1 cellular context compared by ENCODE assay signal in genomic region chr3:171055336-171056178, GRCh38.
A peak's percentile ranks its signal among the peaks of the same experiment; 100 is the strongest.
TF ChIP-seq lines count a peak whose summit lies in the region.

No MANE protein-coding gene starts in this region.

TF ChIP-seq in HepG2, 621 proteins besides CTCF, POLR2A, EP300 and RAD21 (continued from another document and continues in another):
- TF ChIP-seq ZNF609 (CRISPR knock-in tag; IDR thresholded peaks at IDR 0.05; ENCODE audit: borderline replicate concordance), result no peak
- peak; percentile 45; the same call in 1 of the 2 replicates for TF ChIP-seq ZNF792 (CRISPR knock-in tag; IDR thresholded peaks at IDR 0.05)
- TF ChIP-seq TEF (CRISPR knock-in tag; IDR thresholded peaks at IDR 0.05), result no peak
- TF ChIP-seq ZBTB1 (CRISPR knock-in tag; IDR thresholded peaks at IDR 0.05; ENCODE audit: borderline replicate concordance), result no peak
- no peak for TF ChIP-seq TSC22D2 (CRISPR knock-in tag; IDR thresholded peaks at IDR 0.05; ENCODE audit: borderline replicate concordance)
- TF ChIP-seq ZNF510 (CRISPR knock-in tag; IDR thresholded peaks at IDR 0.05; ENCODE audit: low read depth), result no peak
- no peak for TF ChIP-seq ZFX (CRISPR knock-in tag; IDR thresholded peaks at IDR 0.05; ENCODE audit: low read depth)
- TF ChIP-seq HHEX (CRISPR knock-in tag; IDR thresholded peaks at IDR 0.05), result no peak
- TF ChIP-seq IRX3 (CRISPR knock-in tag; IDR thresholded peaks at IDR 0.05; ENCODE audit: borderline replicate concordance, low read depth), result no peak
- TF ChIP-seq GATAD2A (CRISPR knock-in tag; IDR thresholded peaks at IDR 0.05), result peak; percentile 84
- TF ChIP-seq RFX3 (CRISPR knock-in tag; IDR thresholded peaks at IDR 0.05), result no peak
- peak; percentile 48; the same call in 1 of the 2 replicates for TF ChIP-seq ZNF607 (CRISPR knock-in tag; IDR thresholded peaks at IDR 0.05; ENCODE audit: borderline replicate concordance)
- no peak for TF ChIP-seq ZNF7 (CRISPR knock-in tag; IDR thresholded peaks at IDR 0.05)
- TF ChIP-seq FOSL2 (CRISPR knock-in tag; IDR thresholded peaks at IDR 0.05), result peak; percentile 75
- TF ChIP-seq TEAD2 (CRISPR knock-in tag; IDR thresholded peaks at IDR 0.05), result no peak
- no peak for TF ChIP-seq PTBP1 (IDR thresholded peaks at IDR 0.05; ENCODE audit: low read depth, low read length, poor library complexity, severe bottlenecking)
- TF ChIP-seq RBM22 (optimal IDR thresholded peaks at IDR 0.05; ENCODE audit: low read length), result no peak
- no peak for TF ChIP-seq AHR (CRISPR knock-in tag; IDR thresholded peaks at IDR 0.05)
- no peak for TF ChIP-seq ZBTB33 (CRISPR knock-in tag; IDR thresholded peaks at IDR 0.05)
- no peak for TF ChIP-seq NRL (CRISPR knock-in tag; IDR thresholded peaks at IDR 0.05; ENCODE audit: borderline replicate concordance)
- no peak for TF ChIP-seq ZNF841 (CRISPR knock-in tag; IDR thresholded peaks at IDR 0.05; ENCODE audit: borderline replicate concordance)
- no peak for TF ChIP-seq MEIS1 (CRISPR knock-in tag; IDR thresholded peaks at IDR 0.05; ENCODE audit: borderline replicate concordance)
- no peak for TF ChIP-seq FOXP1 (IDR thresholded peaks at IDR 0.05)
- peak; percentile 56 for TF ChIP-seq FOXP1 (CRISPR knock-in tag; IDR thresholded peaks at IDR 0.05)
- TF ChIP-seq NFE2 (CRISPR knock-in tag; IDR thresholded peaks at IDR 0.05), result no peak
- TF ChIP-seq SP4 (CRISPR knock-in tag; IDR thresholded peaks at IDR 0.05), result no peak
- TF ChIP-seq ISL2 (CRISPR knock-in tag; IDR thresholded peaks at IDR 0.05), result peak; percentile 66; the same call in 1 of the 2 replicates
- TF ChIP-seq ZNF614 (CRISPR knock-in tag; IDR thresholded peaks at IDR 0.05; ENCODE audit: borderline replicate concordance), result no peak
- no peak for TF ChIP-seq PHF8 (CRISPR knock-in tag; IDR thresholded peaks at IDR 0.05)
- no peak for TF ChIP-seq SNAPC5 (CRISPR knock-in tag; IDR thresholded peaks at IDR 0.05; ENCODE audit: borderline replicate concordance)
- no peak for TF ChIP-seq ZNF207 (IDR thresholded peaks at IDR 0.05; ENCODE audit: borderline replicate concordance)
- no peak for TF ChIP-seq ZNF33A (CRISPR knock-in tag; IDR thresholded peaks at IDR 0.05; ENCODE audit: borderline replicate concordance)
- TF ChIP-seq ZNF180 (CRISPR knock-in tag; IDR thresholded peaks at IDR 0.05; ENCODE audit: borderline replicate concordance, low read depth), result no peak
- no peak for TF ChIP-seq PCBP1 (IDR thresholded peaks at IDR 0.05; ENCODE audit: borderline replicate concordance, low read depth, low read length)
- TF ChIP-seq ZNF331 (CRISPR knock-in tag; IDR thresholded peaks at IDR 0.05), result 0 out of 2 replicates have a peak, but pooled peaks have one; percentile 12
- TF ChIP-seq ZMYM4 (CRISPR knock-in tag; IDR thresholded peaks at IDR 0.05), result no peak
- no peak; the same call in 1 of the 2 replicates for TF ChIP-seq MYPOP (CRISPR knock-in tag; IDR thresholded peaks at IDR 0.05)
- no peak for TF ChIP-seq ZNF512 (CRISPR knock-in tag; IDR thresholded peaks at IDR 0.05)
- no peak for TF ChIP-seq ZFP91 (CRISPR knock-in tag; IDR thresholded peaks at IDR 0.05; ENCODE audit: borderline replicate concordance)
- TF ChIP-seq ZNF281 (CRISPR knock-in tag; IDR thresholded peaks at IDR 0.05; ENCODE audit: borderline replicate concordance), result peak; percentile 51; the same call in 1 of the 2 replicates
- TF ChIP-seq DNMT1 (CRISPR knock-in tag; IDR thresholded peaks at IDR 0.05), result no peak
- no peak for TF ChIP-seq REL (CRISPR knock-in tag; conservative IDR thresholded peaks at IDR 0.05)
- TF ChIP-seq ZNF619 (CRISPR knock-in tag; IDR thresholded peaks at IDR 0.05), result no peak
- TF ChIP-seq HNF1B (CRISPR knock-in tag; IDR thresholded peaks at IDR 0.05), result peak; percentile 28; the same call in 1 of the 2 replicates
- no peak for TF ChIP-seq ZNF781 (CRISPR knock-in tag; IDR thresholded peaks at IDR 0.05; ENCODE audit: borderline replicate concordance, not compliant biosample characterization)
- 0 out of 2 replicates have a peak, but pooled peaks have one; percentile 17 for TF ChIP-seq STAG1 (CRISPR knock-in tag; IDR thresholded peaks at IDR 0.05)
- TF ChIP-seq SPEN (CRISPR knock-in tag; IDR thresholded peaks at IDR 0.05; ENCODE audit: low read depth), result no peak
